ENCODE assay signal across 19 cellular contexts in the genomic region with DNA sequence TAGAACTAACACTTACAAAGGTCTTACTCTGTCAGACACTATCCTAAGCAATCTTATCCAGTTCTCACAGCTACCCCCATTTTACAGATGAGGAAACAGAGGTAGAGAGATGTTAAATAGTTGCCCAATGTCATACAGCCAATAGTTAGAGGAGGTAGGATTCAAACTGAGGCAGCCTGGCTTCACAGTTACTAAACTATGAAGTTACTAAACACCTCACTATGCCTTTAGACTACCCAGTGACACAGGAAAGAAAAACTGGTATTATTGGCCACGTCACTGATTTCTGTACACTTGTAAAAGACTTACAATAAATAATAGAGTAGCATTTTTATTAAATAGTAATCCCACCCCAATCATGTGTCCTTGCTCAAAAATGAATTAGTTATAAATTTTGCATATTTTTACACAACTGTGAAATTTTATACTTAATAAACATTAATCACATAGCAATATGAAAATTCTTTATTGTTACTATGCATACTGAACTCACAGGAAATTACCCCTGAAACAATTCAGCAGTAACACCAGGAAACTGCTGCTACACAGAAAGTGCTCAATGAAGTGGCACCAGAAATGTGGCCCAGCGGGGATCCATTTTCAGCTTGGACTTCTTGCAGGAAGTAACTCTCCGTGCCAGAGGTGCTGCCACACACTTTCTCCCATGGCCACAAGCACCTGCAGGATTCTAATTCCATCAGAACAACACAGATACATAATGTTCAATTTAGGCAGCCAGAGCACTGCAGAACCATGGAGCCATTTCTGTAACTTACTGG.
DNase-seq lines count a peak whose midpoint lies in the region; ATAC-seq and TF ChIP-seq lines count a peak whose summit lies in the region.
"Had no signal": no experiment of that assay in that cellular context is flagged by ENCODE, and none has a peak within 500 bp of the region (broad histone marks: within the 10 kb centered on the region; RNA-seq: fewer than 3 reads in every experiment).

No MANE protein-coding gene starts in this region.

- peaks cover 0 to 9% (median 0%) of the 10 kb centered on the region in 9 donors for H3K9me3 Mint-ChIP-seq in naive thymus-derived CD8-positive, alpha-beta T cell

- no peak overlapping the region for H3K9ac ChIP-seq in BLaER1 treated with 17β-estradiol and CSF1 and Interleukin-3, amounts not matched to agents 10 nM and 100 nM

- no peaks in the 10 kb centered on the region for H3K27me3 ChIP-seq in BLaER1 treated with 17β-estradiol and CSF1 and Interleukin-3, amounts not matched to agents 10 nM and 100 nM
- no peaks in the 10 kb centered on the region for H3K27me3 ChIP-seq in brain microvascular endothelial cell (replicated peaks)
- H3K27me3 ChIP-seq: gastrocnemius medialis had no signal

- no peaks in the 10 kb centered on the region for H3K27me3 Mint-ChIP-seq in naive thymus-derived CD8-positive, alpha-beta T cell
- H3K27me3 Mint-ChIP-seq: brain; dendritic cell treated with granulocyte-macrophage colony-stimulating factor and Interleukin-4, amounts not matched to agents 40 ng/mL and 50 ng/mL, for 4 days had no signal

- in situ Hi-C loops in brain microvascular endothelial cell (cut with HindIII; ENCODE audit: low pct_ligation_motif_present, low sequenced_read_pairs), result no loop called here

- H3K4me2 ChIP-seq in BLaER1 treated with 17β-estradiol and CSF1 and Interleukin-3, amounts not matched to agents 10 nM and 100 nM, result peak overlapping the region; percentile 40 to 88 (median 78)

- H3K4me3 Mint-ChIP-seq in naive thymus-derived CD8-positive, alpha-beta T cell, result peak overlapping the region in 4 of 10 donors; percentile 2 to 63 (median 28)
- H3K4me3 Mint-ChIP-seq: activated naive CD4-positive, alpha-beta T cell treated with anti-CD3 and anti-CD28 coated beads, Interleukin-2, amount 10 ng/mL, durations not matched to agents 7 days and 5 days; brain; dendritic cell treated with granulocyte-macrophage colony-stimulating factor and Interleukin-4, amounts not matched to agents 40 ng/mL and 50 ng/mL, for 4 days had no signal

- TF ChIP-seq CTCF in GM12865 (IDR thresholded peaks at IDR 0.05; ENCODE audit: insufficient read depth, low read depth, low read length, missing control alignments) (no peak), brain microvascular endothelial cell (IDR thresholded peaks at IDR 0.05; ENCODE audit: low read depth, low read length, missing control alignments) (no peak)

- H3K9me3 ChIP-seq in BLaER1 treated with 17β-estradiol and CSF1 and Interleukin-3, amounts not matched to agents 10 nM and 100 nM (replicated peaks in 1 of 11), result peaks cover 12 to 37% (median 32%) of the 10 kb centered on the region in 11 experiments
- H3K9me3 ChIP-seq: gastrocnemius medialis had no signal

- H3K4me1 Mint-ChIP-seq in naive thymus-derived CD8-positive, alpha-beta T cell, result peaks cover 13 to 77% (median 45%) of the 10 kb centered on the region in 4 donors

- H3K36me3 ChIP-seq in BLaER1 treated with 17β-estradiol and CSF1 and Interleukin-3, amounts not matched to agents 10 nM and 100 nM, result peaks cover 0 to 35% (median 17%) of the 10 kb centered on the region in 11 experiments; a peak in 19 of 22 replicates
- no peaks in the 10 kb centered on the region for H3K36me3 ChIP-seq in brain microvascular endothelial cell (replicated peaks)
- H3K36me3 ChIP-seq: gastrocnemius medialis had no signal

- ATAC-seq in naive thymus-derived CD8-positive, alpha-beta T cell, result no peak
- no peak for ATAC-seq in GM19467 (IDR thresholded peaks at IDR 0.05; ENCODE audit: unreplicated experiment)
- ATAC-seq: gastrocnemius medialis, left ventricle myocardium superior had no signal

- H3K36me3 Mint-ChIP-seq in naive thymus-derived CD8-positive, alpha-beta T cell, result peaks cover 0 to 4% (median 0%) of the 10 kb centered on the region in 3 donors
- H3K36me3 Mint-ChIP-seq: activated naive CD4-positive, alpha-beta T cell treated with anti-CD3 and anti-CD28 coated beads, Interleukin-2, amount 10 ng/mL, durations not matched to agents 7 days and 5 days; brain had no signal

- H3K4me3 ChIP-seq in BLaER1 treated with 17β-estradiol and CSF1 and Interleukin-3, amounts not matched to agents 10 nM and 100 nM, result no peak overlapping the region
- H3K4me3 ChIP-seq in GM12865 (ENCODE audit: low read depth, low read length) (no peak overlapping the region), brain microvascular endothelial cell (ENCODE audit: low read depth, low read length) (no peak overlapping the region)
- H3K4me3 ChIP-seq: gastrocnemius medialis had no signal

- H4K20me1 ChIP-seq in BLaER1 treated with 17β-estradiol and CSF1 and Interleukin-3, amounts not matched to agents 10 nM and 100 nM, result no peaks in the 10 kb centered on the region; a peak in 1 of 22 replicates

- peaks cover 58 to 66% (median 63%) of the 10 kb centered on the region in 10 experiments for H3K4me1 ChIP-seq in BLaER1 treated with 17β-estradiol and CSF1 and Interleukin-3, amounts not matched to agents 10 nM and 100 nM
- H3K4me1 ChIP-seq: gastrocnemius medialis had no signal

- DNase-seq in GM12865 (ENCODE audit: low read depth), result peak; percentile 43
- peak; percentile 30 for DNase-seq in UCSD-AML1 (lab: John Stamatoyannopoulos, UW; ENCODE audit: unreplicated experiment)
- peak in 1 of 10 donors; percentile 22 for DNase-seq in naive thymus-derived CD8-positive, alpha-beta T cell
- no peak for DNase-seq in NCI-H524 treated with DMSO at 0.1 percent for 48 hours (lab: John Stamatoyannopoulos, UW)
- DNase-seq in brain microvascular endothelial cell, result no peak
- no peak for DNase-seq in activated CD4-positive, CD25-positive, alpha-beta regulatory T cell treated with anti-CD3 and anti-CD28 coated beads, Interleukin-2, amount 50 U/mL, for 72 hours
- DNase-seq: activated CD4-positive, alpha-beta T cell treated with anti-CD3 and anti-CD28 coated beads for 4 hours; activated naive CD4-positive, alpha-beta T cell treated with anti-CD3 and anti-CD28 coated beads, Interleukin-2, amount 10 ng/mL, durations not matched to agents 7 days and 5 days; gastrocnemius medialis; GDM1; left ventricle myocardium superior; NCI-H1694 treated with DMSO at 0.1 percent for 48 hours; NCI-H446 treated with DMSO at 0.1 percent for 48 hours; substantia nigra had no signal

- peak overlapping the region; percentile 50 to 92 (median 70) for H3K27ac Mint-ChIP-seq in naive thymus-derived CD8-positive, alpha-beta T cell
- H3K27ac Mint-ChIP-seq: activated naive CD4-positive, alpha-beta T cell treated with anti-CD3 and anti-CD28 coated beads, Interleukin-2, amount 10 ng/mL, durations not matched to agents 7 days and 5 days; brain; dendritic cell treated with granulocyte-macrophage colony-stimulating factor and Interleukin-4, amounts not matched to agents 40 ng/mL and 50 ng/mL, for 4 days had no signal

- POLR2A ChIA-PET in naive thymus-derived CD8-positive, alpha-beta T cell (lab: Charles Lee), result no interaction called here

- peak overlapping the region in 8 of 11 experiments; percentile 22 to 57 (median 34); a peak in 9 of 22 replicates for H3K27ac ChIP-seq in BLaER1 treated with 17β-estradiol and CSF1 and Interleukin-3, amounts not matched to agents 10 nM and 100 nM
- no peak overlapping the region for H3K27ac ChIP-seq in brain microvascular endothelial cell
- H3K27ac ChIP-seq: epithelial cell of prostate, gastrocnemius medialis had no signal

Comparison
In these comparisons a context has a peak if more than half of its experiments do, and no peak if none do; other contexts are left out.
1. DNase-seq: peak in GM12865 (single experiment) and UCSD-AML1 (single experiment); none in NCI-H524 treated with DMSO at 0.1 percent for 48 hours (single experiment), brain microvascular endothelial cell (single experiment) and activated CD4-positive, CD25-positive, alpha-beta regulatory T cell treated with anti-CD3 and anti-CD28 coated beads, Interleukin-2, amount 50 U/mL, for 72 hours (single experiment).